Comparison of ENCODE assay signal across 10 cellular contexts in the genomic region with DNA sequence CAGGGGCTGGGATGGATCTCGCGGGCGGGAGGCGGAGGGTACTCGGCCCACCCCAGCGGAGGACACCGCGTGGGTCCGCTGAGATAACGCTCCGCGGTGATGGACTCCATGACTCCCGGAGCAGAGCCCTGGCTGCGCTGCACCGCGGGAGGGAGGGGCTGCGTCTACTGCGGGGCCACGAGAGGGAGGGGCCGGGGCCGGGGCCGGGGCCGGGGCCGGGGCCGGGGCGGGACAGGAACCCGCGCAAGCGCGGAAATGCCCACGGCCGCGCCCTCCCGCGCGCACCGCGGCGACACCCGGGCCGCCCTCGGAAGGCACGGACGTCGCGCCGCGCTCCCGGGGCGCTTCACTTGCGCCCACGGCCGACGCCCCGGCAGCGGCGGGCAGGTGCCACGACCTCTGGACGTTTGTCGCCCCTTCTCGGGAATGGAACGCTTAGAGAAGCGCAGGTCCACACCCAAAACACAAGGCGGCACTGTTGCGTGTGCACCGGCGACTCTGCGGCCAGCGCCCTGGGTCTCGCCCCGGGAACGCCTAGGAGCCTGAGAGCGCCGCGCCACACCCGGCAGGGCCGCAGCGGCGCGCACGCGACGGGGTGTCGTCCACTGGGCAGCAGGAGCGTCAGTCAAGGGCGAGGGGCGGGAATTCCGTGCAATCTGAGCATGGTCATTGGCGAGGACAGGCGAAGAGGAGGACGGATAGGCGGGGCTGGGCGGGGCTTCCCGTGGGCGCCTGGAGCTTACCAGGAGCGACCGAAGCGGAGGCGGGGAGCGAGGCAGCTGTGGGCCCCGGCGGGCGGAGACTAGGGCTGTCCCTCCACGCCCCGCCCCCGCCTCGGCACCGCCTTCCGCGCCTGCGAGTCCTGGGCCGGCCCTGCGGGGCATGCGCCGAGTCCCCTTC. TPM values are rescaled to one million over a fixed set of nuclear protein-coding genes. Genes with fewer than 3 reads are reported as not detected.
DNase-seq lines count a peak whose midpoint lies in the region; ATAC-seq lines count a peak whose summit lies in the region.
"Not testable (repeated sequence)": the region's sequence is repeated elsewhere in the genome, so short reads cannot be mapped to it uniquely, and the experiment has no call there.
"Had no signal": no experiment of that assay in that cellular context is flagged by ENCODE, and none has a peak within 500 bp of the region (broad histone marks: within the 10 kb centered on the region; RNA-seq: fewer than 3 reads in every experiment).

No MANE protein-coding gene starts in this region.

- not testable (repeated sequence) for DNase-seq in T-cell; left cardiac atrium; stimulated activated naive B cell treated with anti-CD40 and anti-IgM and Interleukin-4, amounts not matched to agents 10 μg/mL and 1 μg/mL and 100 μg/mL, for 72 hours

- not testable (repeated sequence) for H3K4me1 Mint-ChIP-seq in T-cell; stimulated activated naive B cell treated with anti-CD40 and anti-IgM and Interleukin-4, amounts not matched to agents 10 μg/mL and 1 μg/mL and 100 μg/mL, for 72 hours

- intact Hi-C loops in left cardiac atrium (cut with DNase I) = not testable (repeated sequence)

- not testable (repeated sequence) for H3K4me3 Mint-ChIP-seq in T-cell; stimulated activated naive B cell treated with anti-CD40 and anti-IgM and Interleukin-4, amounts not matched to agents 10 μg/mL and 1 μg/mL and 100 μg/mL, for 72 hours

- CTCF ChIA-PET in T-cell (lab: Charles Lee) = not testable (repeated sequence)

- H3K36me3 Mint-ChIP-seq in T-cell; stimulated activated naive B cell treated with anti-CD40 and anti-IgM and Interleukin-4, amounts not matched to agents 10 μg/mL and 1 μg/mL and 100 μg/mL, for 72 hours: not testable (repeated sequence)

- POLR2A ChIA-PET in T-cell (lab: Charles Lee) = not testable (repeated sequence)

- H3K9me3 Mint-ChIP-seq in T-cell; stimulated activated naive B cell treated with anti-CD40 and anti-IgM and Interleukin-4, amounts not matched to agents 10 μg/mL and 1 μg/mL and 100 μg/mL, for 72 hours: not testable (repeated sequence)

- not testable (repeated sequence) for H3K27me3 Mint-ChIP-seq in T-cell; stimulated activated naive B cell treated with anti-CD40 and anti-IgM and Interleukin-4, amounts not matched to agents 10 μg/mL and 1 μg/mL and 100 μg/mL, for 72 hours

- peak; percentile 59 for ATAC-seq in GM18861 (IDR thresholded peaks at IDR 0.05; ENCODE audit: unreplicated experiment)
- ATAC-seq in GM21619 (IDR thresholded peaks at IDR 0.05; ENCODE audit: unreplicated experiment) = peak; percentile 67
- peak; percentile 65 for ATAC-seq in HG03066 (IDR thresholded peaks at IDR 0.05; ENCODE audit: low read depth, unreplicated experiment)
- peak; percentile 76 to 80 (median 78) for ATAC-seq in T-cell (replicated peaks in 1 of 4)
- peak; percentile 86 to 88 for ATAC-seq in left cardiac atrium
- ATAC-seq in stimulated activated naive B cell treated with anti-CD40 and anti-IgM and Interleukin-4, amounts not matched to agents 10 μg/mL and 1 μg/mL and 100 μg/mL, for 72 hours (replicated peaks) = peak; percentile 67 to 75

- not testable (repeated sequence) for H3K27ac Mint-ChIP-seq in T-cell; stimulated activated naive B cell treated with anti-CD40 and anti-IgM and Interleukin-4, amounts not matched to agents 10 μg/mL and 1 μg/mL and 100 μg/mL, for 72 hours

RNA-seq across cellular contexts. Expression of a gene that starts 32.8 kb away (rescaled TPM):
- total RNA-seq in T-cell = 1,000 to 10,000 TPM in 4 of 5 donors, 100 to 1,000 TPM in 1; 893 to 1,483 (median 1,268) TPM
- 100 to 1,000 TPM; 406 to 476 TPM for total RNA-seq in left cardiac atrium

RNA-seq across cellular contexts. Expression of a gene that starts 37.4 kb away (rescaled TPM):
- total RNA-seq in T-cell (100 to 1,000 TPM in 2 of 5 donors, 10 to 100 TPM in 3; 73.4 to 136 (median 80.4) TPM), left cardiac atrium (10 to 100 TPM; 54.5 to 70.9 TPM)

RNA-seq across cellular contexts. Expression of a gene that starts 46.1 kb away (rescaled TPM):
- total RNA-seq in T-cell = 1 to 10 TPM in 4 of 5 donors, under 1 TPM in 1; 0.60 to 5.5 (median 1.3) TPM
- total RNA-seq in left cardiac atrium = 1 to 10 TPM; 4.1 to 7.0 TPM
- total RNA-seq: renal cortical epithelial cell, transverse colon had no signal

RNA-seq across cellular contexts. Expression of a gene that starts 46.7 kb away (rescaled TPM):
- total RNA-seq in T-cell (not detected), left cardiac atrium (not detected)
- total RNA-seq: CD8-positive, alpha-beta memory T cell; OCI-LY7; renal cortical epithelial cell; transverse colon had no signal

RNA-seq across cellular contexts. Expression of a gene that starts 56.5 kb away (rescaled TPM):
- total RNA-seq in T-cell (1,000 to 10,000 TPM; 5,175 to 6,006 (median 5,765) TPM), left cardiac atrium (1,000 to 10,000 TPM; 2,090 to 2,230 TPM)
